Comparison of ENCODE assay signal across 21 cellular contexts in the genomic region with DNA sequence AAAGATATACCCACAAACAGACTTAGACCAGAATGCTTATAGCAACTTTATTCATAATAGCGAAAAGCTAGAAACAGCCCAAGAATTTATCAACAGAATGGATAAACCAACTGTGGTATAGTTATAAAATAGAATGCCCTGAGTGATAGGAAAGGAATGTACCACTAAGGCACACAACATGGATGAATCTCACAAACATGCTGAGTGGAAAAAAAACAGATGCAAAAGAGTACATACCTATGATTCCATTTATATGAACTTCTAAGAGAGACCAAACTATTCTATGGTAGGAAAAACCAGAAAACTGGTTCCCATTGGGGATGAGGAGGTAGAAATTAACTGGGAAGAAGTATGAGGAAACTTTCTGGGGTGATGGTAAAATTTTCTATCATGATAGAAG. TPM values are rescaled to one million over a fixed set of nuclear protein-coding genes. Genes with fewer than 3 reads are reported as not detected.
DNase-seq lines count a peak whose midpoint lies in the region; ATAC-seq and TF ChIP-seq lines count a peak whose summit lies in the region.
"Had no signal": no experiment of that assay in that cellular context is flagged by ENCODE, and none has a peak within 500 bp of the region (broad histone marks: within the 10 kb centered on the region; RNA-seq: fewer than 3 reads in every experiment).

No MANE protein-coding gene starts in this region.

- TF ChIP-seq CTCF in astrocyte of the cerebellum (IDR thresholded peaks at IDR 0.05; ENCODE audit: low read depth, low read length, missing control alignments) (no peak), foreskin fibroblast (IDR thresholded peaks at IDR 0.05; ENCODE audit: low read depth, low read length) (no peak)

- DNase-seq in HCEC 1CT (peak; percentile 91), astrocyte of the cerebellum (ENCODE audit: low read depth) (peak; percentile 74), foreskin fibroblast (peak; percentile 58 to 79), smooth muscle cell of the brain vasculature (ENCODE audit: low read depth, low spot score) (peak; percentile 12), NCI-H2196 treated with DMSO at 0.1 percent for 48 hours (lab: John Stamatoyannopoulos, UW; ENCODE audit: unreplicated experiment) (no peak), H7 (no peak)
- no peak for DNase-seq in activated CD4-positive, alpha-beta T cell treated with anti-CD3 and anti-CD28 coated beads for 48 hours
- no peak for DNase-seq in stimulated activated naive B cell treated with anti-CD40 and anti-IgM and Interleukin-4, amounts not matched to agents 10 μg/mL and 1 μg/mL and 100 μg/mL, for 72 hours
- DNase-seq: amygdala; CD8-positive, alpha-beta T cell; NCI-H1105 treated with DMSO at 0.1 percent for 48 hours; NCI-H2171 treated with DMSO at 0.1 percent for 48 hours; NCI-H82; pancreas; stimulated activated naive CD4-positive, alpha-beta T cell treated with Interleukin-2 at 50 U/mL for 16 hours; T-helper 1 cell; upper lobe of left lung had no signal

- H3K9me3 Mint-ChIP-seq in stimulated activated naive B cell treated with anti-CD40 and anti-IgM and Interleukin-4, amounts not matched to agents 10 μg/mL and 1 μg/mL and 100 μg/mL, for 72 hours, result no peaks in the 10 kb centered on the region
- H3K9me3 Mint-ChIP-seq: activated T-helper 2 cell treated with anti-CD3 and anti-CD28 coated beads, Interferon-gamma antibody, Interleukin-2, Interleukin-4, amounts not matched to agents 10 μg/mL and 5 μg/mL and 100 μg/mL, durations not matched to agents 14 hours and 24 hours and 36 hours; CD8-positive, alpha-beta T cell; WTC11 had no signal

- no peaks in the 10 kb centered on the region for H3K4me1 Mint-ChIP-seq in stimulated activated naive B cell treated with anti-CD40 and anti-IgM and Interleukin-4, amounts not matched to agents 10 μg/mL and 1 μg/mL and 100 μg/mL, for 72 hours
- H3K4me1 Mint-ChIP-seq: WTC11 had no signal

- no peak overlapping the region for H3K4me3 Mint-ChIP-seq in stimulated activated naive B cell treated with anti-CD40 and anti-IgM and Interleukin-4, amounts not matched to agents 10 μg/mL and 1 μg/mL and 100 μg/mL, for 72 hours
- H3K4me3 Mint-ChIP-seq: CD8-positive, alpha-beta T cell; WTC11 had no signal

- no peak overlapping the region for H3K27ac Mint-ChIP-seq in stimulated activated naive B cell treated with anti-CD40 and anti-IgM and Interleukin-4, amounts not matched to agents 10 μg/mL and 1 μg/mL and 100 μg/mL, for 72 hours
- H3K27ac Mint-ChIP-seq: activated T-helper 2 cell treated with anti-CD3 and anti-CD28 coated beads, Interferon-gamma antibody, Interleukin-2, Interleukin-4, amounts not matched to agents 10 μg/mL and 5 μg/mL and 100 μg/mL, durations not matched to agents 14 hours and 24 hours and 36 hours; CD8-positive, alpha-beta T cell; WTC11 had no signal

- in situ Hi-C loops in astrocyte of the cerebellum (cut with HindIII; ENCODE audit: low sequenced_read_pairs), result no loop called here

- H3K36me3 ChIP-seq in H7 (replicated peaks; ENCODE audit: control insufficient read depth, insufficient read depth, low read length), result peaks cover 2% of the 10 kb centered on the region; the same call in 1 of the 2 replicates

- H3K4me3 ChIP-seq in astrocyte of the cerebellum (ENCODE audit: low read depth, low read length), result no peak overlapping the region
- H3K4me3 ChIP-seq in foreskin fibroblast (ENCODE audit: low read depth in 1 of 2, low read length in 2 of 2), result no peak overlapping the region
- H3K4me3 ChIP-seq in H7 (ENCODE audit: insufficient read depth, low read depth, low read length), result no peak overlapping the region
- H3K4me3 ChIP-seq: coronary artery, pancreas, upper lobe of left lung had no signal

- no peaks in the 10 kb centered on the region for H3K27me3 Mint-ChIP-seq in stimulated activated naive B cell treated with anti-CD40 and anti-IgM and Interleukin-4, amounts not matched to agents 10 μg/mL and 1 μg/mL and 100 μg/mL, for 72 hours

- no peak for ATAC-seq in stimulated activated naive B cell treated with anti-CD40 and anti-IgM and Interleukin-4, amounts not matched to agents 10 μg/mL and 1 μg/mL and 100 μg/mL, for 72 hours (replicated peaks)
- ATAC-seq: CD8-positive, alpha-beta T cell; left lobe of liver; pancreas; WTC11 had no signal

- no peaks in the 10 kb centered on the region for H3K27me3 ChIP-seq in H7 (ENCODE audit: control insufficient read depth, insufficient read depth, low read length)
- H3K27me3 ChIP-seq: pancreas, upper lobe of left lung had no signal

- peaks cover 32 to 43% of the 10 kb centered on the region in 2 donors for H3K36me3 Mint-ChIP-seq in stimulated activated naive B cell treated with anti-CD40 and anti-IgM and Interleukin-4, amounts not matched to agents 10 μg/mL and 1 μg/mL and 100 μg/mL, for 72 hours

RNA-seq across cellular contexts. Expression of a gene that starts 40.4 kb away (rescaled TPM):
- total RNA-seq in H7 (2014; rRNA removed; shearing (Covaris generic)), result 1.0 TPM in 2 replicates
- total RNA-seq: activated T-helper 2 cell treated with anti-CD3 and anti-CD28 coated beads, Interferon-gamma antibody, Interleukin-2, Interleukin-4, amounts not matched to agents 10 μg/mL and 5 μg/mL and 100 μg/mL, durations not matched to agents 14 hours and 24 hours and 36 hours; CD8-positive, alpha-beta T cell; pancreas had no signal

Comparison
In these comparisons a context has a peak if more than half of its experiments do, and no peak if none do; other contexts are left out.
1. DNase-seq: peak in HCEC 1CT (single experiment), astrocyte of the cerebellum (single experiment), foreskin fibroblast (2 of 2) and smooth muscle cell of the brain vasculature (single experiment); none in NCI-H2196 treated with DMSO at 0.1 percent for 48 hours (single experiment), H7 (single experiment), activated CD4-positive, alpha-beta T cell treated with anti-CD3 and anti-CD28 coated beads for 48 hours (single experiment) and stimulated activated naive B cell treated with anti-CD40 and anti-IgM and Interleukin-4, amounts not matched to agents 10 μg/mL and 1 μg/mL and 100 μg/mL, for 72 hours (single experiment).